24 cellular contexts compared by ENCODE assay signal in genomic region chr6:162178666-162179065, GRCh38.
"Had no signal": no experiment of that assay in that cellular context is flagged by ENCODE, and none has a peak within 500 bp of the region (broad histone marks: within the 10 kb centered on the region; RNA-seq: fewer than 3 reads in every experiment).

No MANE protein-coding gene starts in this region.

- FAIRE-seq: endothelial cell of umbilical vein, islet of Langerhans had no signal

- ATAC-seq: activated CD4-positive, CD25-positive, alpha-beta regulatory T cell treated with anti-CD3 and anti-CD28 coated beads, Interleukin-2, amount 50 U/mL, for 24 hours; gastroesophageal sphincter; left lung; mucosa of descending colon; natural killer cell treated with Interleukin-12 subunit alpha and Interleukin-12 subunit beta and Interleukin-15 and Interleukin-18, amount 100 ng/mL, for 72 hours; right cardiac atrium had no signal

- H3K4me3 ChIP-seq: ascending aorta, gastroesophageal sphincter, left lung, mucosa of descending colon, spleen, testis, transverse colon had no signal

- H3K27me3 ChIP-seq: ascending aorta, brain microvascular endothelial cell, gastroesophageal sphincter, left lung, spleen, testis, transverse colon had no signal

- DNase-seq: activated CD4-positive, alpha-beta T cell treated with anti-CD3 and anti-CD28 coated beads for 48 hours; activated CD4-positive, alpha-beta T cell treated with anti-CD3 and anti-CD28 coated beads, Interleukin-2, amount 50 U/mL, for 48 hours; activated CD8-positive, alpha-beta memory T cell treated with anti-CD3 and anti-CD28 coated beads for 24 hours; activated gamma-delta T cell; activated naive CD4-positive, alpha-beta T cell treated with anti-CD3 and anti-CD28 coated beads, Interleukin-2, amount 10 ng/mL, durations not matched to agents 7 days and 5 days; activated naive CD8-positive, alpha-beta T cell treated with anti-CD3 and anti-CD28 coated beads, Interleukin-2, amount 10 ng/mL, durations not matched to agents 7 days and 5 days; brain microvascular endothelial cell; central memory CD4-positive, alpha-beta T cell; head of caudate nucleus; left lung; mucosa of descending colon; right cardiac atrium; spleen; stimulated activated CD4-positive, alpha-beta T cell treated with anti-CD3 and anti-CD28 coated beads, Interleukin-2, amount 100 ng/mL, for 48 hours; stimulated activated naive CD4-positive, alpha-beta T cell treated with Interleukin-2 at 50 U/mL for 16 hours; testis; transverse colon had no signal

- H3K27ac ChIP-seq: ascending aorta, brain microvascular endothelial cell, gastroesophageal sphincter, left lung, spleen, testis, transverse colon, VCaP had no signal

- H3K9me3 ChIP-seq: ascending aorta, gastroesophageal sphincter, left lung, mucosa of descending colon, spleen, testis, transverse colon had no signal

- H3K36me3 ChIP-seq: ascending aorta, brain microvascular endothelial cell, gastroesophageal sphincter, left lung, spleen, transverse colon had no signal

- H3K4me1 ChIP-seq: ascending aorta, transverse colon had no signal
